Comparison of ENCODE assay signal across 13 cellular contexts in the genomic region with DNA sequence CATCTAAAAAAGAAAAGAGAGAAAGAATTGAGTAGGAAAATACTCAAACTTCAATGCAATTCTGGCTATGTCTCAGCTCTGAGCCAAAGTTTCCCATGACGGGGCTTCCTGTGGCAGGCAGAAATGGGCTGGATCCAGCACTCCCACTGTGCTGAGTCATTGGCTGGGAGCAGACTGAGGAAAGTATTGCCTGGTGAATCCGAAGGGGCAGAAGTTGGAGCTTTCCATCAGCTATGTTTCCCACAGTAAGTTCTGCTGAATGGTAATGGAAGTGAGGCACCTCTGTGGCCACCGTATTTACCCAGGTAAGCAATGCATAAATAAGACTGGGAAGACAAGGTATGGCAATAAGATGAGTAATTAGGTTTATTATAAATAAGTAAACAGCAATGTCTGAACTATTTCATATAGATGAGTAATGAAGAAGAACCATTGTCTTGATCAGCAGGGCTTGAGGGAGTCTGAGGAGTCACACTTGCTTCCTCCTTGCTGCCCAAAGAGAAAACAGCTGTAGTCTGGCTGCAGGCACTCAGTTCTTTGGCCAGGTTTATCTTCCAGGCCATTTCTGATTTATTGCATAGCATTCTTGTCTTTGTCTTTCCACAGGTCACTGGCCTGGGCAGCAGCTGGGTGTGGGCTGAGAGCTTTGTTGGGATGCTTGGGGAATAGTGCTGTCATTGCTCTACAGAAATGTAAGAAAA.
DNase-seq lines count a peak whose midpoint lies in the region; ATAC-seq and TF ChIP-seq lines count a peak whose summit lies in the region.
"Had no signal": no experiment of that assay in that cellular context is flagged by ENCODE, and none has a peak within 500 bp of the region (broad histone marks: within the 10 kb centered on the region; RNA-seq: fewer than 3 reads in every experiment).

No MANE protein-coding gene starts in this region.

- WGBS in psoas muscle, 3 donors = 29 to 39% (median 34%) methylated on average over 3 of the region's 3 CpGs

- no peak overlapping the region for H3K4me3 Mint-ChIP-seq in WTC11
- H3K4me3 Mint-ChIP-seq: activated CD8-positive, alpha-beta memory T cell treated with anti-CD3 and anti-CD28 coated beads, Interleukin-2, amount 10 ng/mL, durations not matched to agents 7 days and 5 days; mesothelial cell of epicardium had no signal

- H3K36me3 ChIP-seq in psoas muscle (ENCODE audit: insufficient read depth in 1 of 2, low read depth in 1 of 2) = no peaks in the 10 kb centered on the region
- H3K36me3 ChIP-seq: gastrocnemius medialis, upper lobe of left lung had no signal

- no peak for TF ChIP-seq CTCF in WTC11 (IDR thresholded peaks at IDR 0.05)
- no peak for TF ChIP-seq CTCF in foreskin keratinocyte (conservative IDR thresholded peaks at IDR 0.05)
- no peak for TF ChIP-seq CTCF in psoas muscle (IDR thresholded peaks at IDR 0.05)
- TF ChIP-seq CTCF in GM13976 (IDR thresholded peaks at IDR 0.05; ENCODE audit: borderline replicate concordance, control extremely low read depth, extremely low read depth, insufficient read depth, missing control alignments) = no peak

- H3K9me3 Mint-ChIP-seq in WTC11 = 0 out of 2 replicates have a peak, but pooled peaks cover 3% of the 10 kb centered on the region
- H3K9me3 Mint-ChIP-seq: mesothelial cell of epicardium had no signal

- H3K4me1 Mint-ChIP-seq in WTC11 = peaks cover 13% of the 10 kb centered on the region
- H3K4me1 Mint-ChIP-seq: activated CD8-positive, alpha-beta memory T cell treated with anti-CD3 and anti-CD28 coated beads, Interleukin-2, amount 10 ng/mL, durations not matched to agents 7 days and 5 days; mesothelial cell of epicardium had no signal

- in situ Hi-C loops in GM13976 (cut with MboI; ENCODE audit: low sequenced_read_pairs, unreplicated experiment) = no loop called here

- H3K9me3 ChIP-seq in psoas muscle = no peaks in the 10 kb centered on the region
- H3K9me3 ChIP-seq: gastrocnemius medialis, upper lobe of left lung had no signal

- H3K27ac ChIP-seq in foreskin keratinocyte (no peak overlapping the region), psoas muscle (no peak overlapping the region)
- H3K27ac ChIP-seq: gastrocnemius medialis, upper lobe of left lung had no signal

- H3K4me1 ChIP-seq in foreskin keratinocyte (no peaks in the 10 kb centered on the region), psoas muscle (no peaks in the 10 kb centered on the region)
- H3K4me1 ChIP-seq: gastrocnemius medialis, upper lobe of left lung had no signal

- H3K4me3 ChIP-seq in psoas muscle = no peak overlapping the region
- H3K4me3 ChIP-seq: gastrocnemius medialis, upper lobe of left lung had no signal

- H3K27ac Mint-ChIP-seq in WTC11 = no peak overlapping the region
- H3K27ac Mint-ChIP-seq: activated CD8-positive, alpha-beta memory T cell treated with anti-CD3 and anti-CD28 coated beads, Interleukin-2, amount 10 ng/mL, durations not matched to agents 7 days and 5 days; mesothelial cell of epicardium had no signal

- ATAC-seq in WTC11 = peak; percentile 88
- peak; percentile 87 for ATAC-seq in foreskin keratinocyte
- ATAC-seq in psoas muscle = no peak
- no peak for ATAC-seq in GM18909 (IDR thresholded peaks at IDR 0.05; ENCODE audit: poor library complexity, unreplicated experiment)
- no peak for ATAC-seq in GM18907 (IDR thresholded peaks at IDR 0.05; ENCODE audit: unreplicated experiment)
- ATAC-seq: activated CD8-positive, alpha-beta memory T cell treated with anti-CD3 and anti-CD28 coated beads, Interleukin-2, amount 10 ng/mL, durations not matched to agents 7 days and 5 days; gastrocnemius medialis had no signal

- H3K27me3 ChIP-seq in foreskin keratinocyte = no peaks in the 10 kb centered on the region
- no peaks in the 10 kb centered on the region for H3K27me3 ChIP-seq in psoas muscle (ENCODE audit: insufficient read depth in 3 of 3, low read length in 2 of 3)
- H3K27me3 ChIP-seq: gastrocnemius medialis, upper lobe of left lung had no signal

- DNase-seq in GOT3 (lab: John Stamatoyannopoulos, UW) = peak; percentile 17
- no peak for DNase-seq in WTC11 (ENCODE audit: low spot score)
- peak in 1 of 2 donors; percentile 43 for DNase-seq in foreskin keratinocyte
- DNase-seq in psoas muscle = peak; percentile 27 to 49
- no peak for DNase-seq in GM13976 (ENCODE audit: low spot score)
- no peak for DNase-seq in NCI-H1436 treated with DMSO at 0.1 percent for 48 hours (lab: John Stamatoyannopoulos, UW)
- DNase-seq: activated CD8-positive, alpha-beta memory T cell treated with anti-CD3 and anti-CD28 coated beads, Interleukin-2, amount 10 ng/mL, durations not matched to agents 7 days and 5 days; gastrocnemius medialis; NCI-H187; upper lobe of left lung had no signal

- POLR2A ChIA-PET in WTC11 (lab: Charles Lee) = no interaction called here

- H3K27me3 Mint-ChIP-seq in WTC11 (ENCODE audit: low read depth) = no peaks in the 10 kb centered on the region
- H3K27me3 Mint-ChIP-seq: activated CD8-positive, alpha-beta memory T cell treated with anti-CD3 and anti-CD28 coated beads, Interleukin-2, amount 10 ng/mL, durations not matched to agents 7 days and 5 days had no signal

- CTCF ChIA-PET in WTC11 (lab: Charles Lee) = interaction anchor here (1.4 to 1.7 kb wide), 2 partner anchors 12 to 19 kb away, joined by 3 to 4 read pairs; no protein-coding TSS in a partner anchor

- intact Hi-C loops in psoas muscle (cut with DNase I) = no loop called here

- no peaks in the 10 kb centered on the region for H3K36me3 Mint-ChIP-seq in WTC11
- H3K36me3 Mint-ChIP-seq: activated CD8-positive, alpha-beta memory T cell treated with anti-CD3 and anti-CD28 coated beads, Interleukin-2, amount 10 ng/mL, durations not matched to agents 7 days and 5 days; mesothelial cell of epicardium had no signal

TF ChIP-seq in WTC11, 78 proteins besides CTCF, POLR2A, EP300 and RAD21 (continues in another document):
- TF ChIP-seq TP53 (CRISPR knock-in tag; IDR thresholded peaks at IDR 0.05) (no peak), NFATC4 (CRISPR knock-in tag; IDR thresholded peaks at IDR 0.05) (no peak)
- TF ChIP-seq, protein P1, sequence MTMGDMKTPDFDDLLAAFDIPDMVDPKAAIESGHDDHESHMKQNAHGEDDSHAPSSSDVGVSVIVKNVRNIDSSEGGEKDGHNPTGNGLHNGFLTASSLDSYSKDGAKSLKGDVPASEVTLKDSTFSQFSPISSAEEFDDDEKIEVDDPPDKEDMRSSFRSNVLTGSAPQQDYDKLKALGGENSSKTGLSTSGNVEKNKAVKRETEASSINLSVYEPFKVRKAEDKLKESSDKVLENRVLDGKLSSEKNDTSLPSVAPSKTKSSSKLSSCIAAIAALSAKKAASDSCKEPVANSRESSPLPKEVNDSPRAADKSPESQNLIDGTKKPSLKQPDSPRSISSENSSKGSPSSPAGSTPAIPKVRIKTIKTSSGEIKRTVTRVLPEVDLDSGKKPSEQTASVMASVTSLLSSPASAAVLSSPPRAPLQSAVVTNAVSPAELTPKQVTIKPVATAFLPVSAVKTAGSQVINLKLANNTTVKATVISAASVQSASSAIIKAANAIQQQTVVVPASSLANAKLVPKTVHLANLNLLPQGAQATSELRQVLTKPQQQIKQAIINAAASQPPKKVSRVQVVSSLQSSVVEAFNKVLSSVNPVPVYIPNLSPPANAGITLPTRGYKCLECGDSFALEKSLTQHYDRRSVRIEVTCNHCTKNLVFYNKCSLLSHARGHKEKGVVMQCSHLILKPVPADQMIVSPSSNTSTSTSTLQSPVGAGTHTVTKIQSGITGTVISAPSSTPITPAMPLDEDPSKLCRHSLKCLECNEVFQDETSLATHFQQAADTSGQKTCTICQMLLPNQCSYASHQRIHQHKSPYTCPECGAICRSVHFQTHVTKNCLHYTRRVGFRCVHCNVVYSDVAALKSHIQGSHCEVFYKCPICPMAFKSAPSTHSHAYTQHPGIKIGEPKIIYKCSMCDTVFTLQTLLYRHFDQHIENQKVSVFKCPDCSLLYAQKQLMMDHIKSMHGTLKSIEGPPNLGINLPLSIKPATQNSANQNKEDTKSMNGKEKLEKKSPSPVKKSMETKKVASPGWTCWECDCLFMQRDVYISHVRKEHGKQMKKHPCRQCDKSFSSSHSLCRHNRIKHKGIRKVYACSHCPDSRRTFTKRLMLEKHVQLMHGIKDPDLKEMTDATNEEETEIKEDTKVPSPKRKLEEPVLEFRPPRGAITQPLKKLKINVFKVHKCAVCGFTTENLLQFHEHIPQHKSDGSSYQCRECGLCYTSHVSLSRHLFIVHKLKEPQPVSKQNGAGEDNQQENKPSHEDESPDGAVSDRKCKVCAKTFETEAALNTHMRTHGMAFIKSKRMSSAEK (CRISPR knock-in tag; IDR thresholded peaks at IDR 0.05; ENCODE audit: borderline replicate concordance) = no peak
- TF ChIP-seq, protein P2, sequence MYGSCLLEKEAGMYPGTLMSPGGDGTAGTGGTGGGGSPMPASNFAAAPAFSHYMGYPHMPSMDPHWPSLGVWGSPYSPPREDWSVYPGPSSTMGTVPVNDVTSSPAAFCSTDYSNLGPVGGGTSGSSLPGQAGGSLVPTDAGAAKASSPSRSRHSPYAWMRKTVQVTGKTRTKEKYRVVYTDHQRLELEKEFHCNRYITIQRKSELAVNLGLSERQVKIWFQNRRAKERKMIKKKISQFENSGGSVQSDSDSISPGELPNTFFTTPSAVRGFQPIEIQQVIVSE (CRISPR knock-in tag; IDR thresholded peaks at IDR 0.05; ENCODE audit: borderline replicate concordance) = no peak
- TF ChIP-seq, protein P3, sequence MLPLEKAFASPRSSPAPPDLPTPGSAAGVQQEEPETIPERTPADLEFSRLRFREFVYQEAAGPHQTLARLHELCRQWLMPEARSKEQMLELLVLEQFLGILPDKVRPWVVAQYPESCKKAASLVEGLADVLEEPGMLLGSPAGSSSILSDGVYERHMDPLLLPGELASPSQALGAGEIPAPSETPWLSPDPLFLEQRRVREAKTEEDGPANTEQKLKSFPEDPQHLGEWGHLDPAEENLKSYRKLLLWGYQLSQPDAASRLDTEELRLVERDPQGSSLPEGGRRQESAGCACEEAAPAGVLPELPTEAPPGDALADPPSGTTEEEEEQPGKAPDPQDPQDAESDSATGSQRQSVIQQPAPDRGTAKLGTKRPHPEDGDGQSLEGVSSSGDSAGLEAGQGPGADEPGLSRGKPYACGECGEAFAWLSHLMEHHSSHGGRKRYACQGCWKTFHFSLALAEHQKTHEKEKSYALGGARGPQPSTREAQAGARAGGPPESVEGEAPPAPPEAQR (CRISPR knock-in tag; IDR thresholded peaks at IDR 0.05) = no peak
- TF ChIP-seq, protein P4, sequence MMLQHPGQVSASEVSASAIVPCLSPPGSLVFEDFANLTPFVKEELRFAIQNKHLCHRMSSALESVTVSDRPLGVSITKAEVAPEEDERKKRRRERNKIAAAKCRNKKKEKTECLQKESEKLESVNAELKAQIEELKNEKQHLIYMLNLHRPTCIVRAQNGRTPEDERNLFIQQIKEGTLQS (CRISPR knock-in tag; conservative IDR thresholded peaks at IDR 0.05) = no peak

Comparison
In these comparisons a context has a peak if more than half of its experiments do, and no peak if none do; other contexts are left out.
1. DNase-seq: peak in GOT3 (single experiment) and psoas muscle (2 of 2); none in WTC11 (single experiment), GM13976 (single experiment) and NCI-H1436 treated with DMSO at 0.1 percent for 48 hours (single experiment).
2. ATAC-seq: peak in WTC11 (single experiment) and foreskin keratinocyte (single experiment); none in psoas muscle (0 of 4), GM18909 (single experiment) and GM18907 (single experiment).